ENCODE assay signal across 19 cellular contexts in genomic region chr4:138972956-138973819, GRCh38. TPM values are rescaled to one million over a fixed set of nuclear protein-coding genes. Genes with fewer than 3 reads are reported as not detected.
DNase-seq lines count a peak whose midpoint lies in the region; ATAC-seq, FAIRE-seq and TF ChIP-seq lines count a peak whose summit lies in the region.
"Had no signal": no experiment of that assay in that cellular context is flagged by ENCODE, and none has a peak within 500 bp of the region (broad histone marks: within the 10 kb centered on the region; RNA-seq: fewer than 3 reads in every experiment).

No MANE protein-coding gene starts in this region.

- H4K20me1 ChIP-seq in HepG2 (ENCODE audit: insufficient read depth, low read length), result no peaks in the 10 kb centered on the region

- 77% methylated on average over 7 of the region's 9 CpGs for WGBS in HepG2 (ENCODE audit: low lambda C conversion rate)

- no peak for TF ChIP-seq EP300 in HepG2 (IDR thresholded peaks at IDR 0.05; ENCODE audit: low read depth in 2 of 2, low read length in 2 of 2)
- no peak for TF ChIP-seq EP300 in HepG2 (CRISPR knock-in tag; IDR thresholded peaks at IDR 0.05; ENCODE audit: borderline replicate concordance)

- H3K79me2 ChIP-seq in HepG2 (ENCODE audit: insufficient read depth, low read length), result no peaks in the 10 kb centered on the region

- intact Hi-C loops in HepG2 (cut with micrococcal nuclease; ENCODE audit: unreplicated experiment), result no loop called here

- in situ Hi-C loops in HepG2 (cut with HindIII; ENCODE audit: extremely low pct_ligation_motif_present, low pct_unique_long_range_greater_than_20kb), result no loop called here

- CTCF ChIA-PET in HepG2 (lab: Yijun Ruan, JAX; ENCODE audit: low intra/inter-chr PET ratio, low total read pairs), result no interaction called here

- H3K4me3 ChIP-seq in HUES6 (ENCODE audit: low read depth, low read length) (peak overlapping the region; percentile 38; the same call in 1 of the 2 replicates), HepG2 (replicated peaks in 1 of 3; ENCODE audit: insufficient read depth in 1 of 3, low read depth in 2 of 3, low read length in 3 of 3) (no peak overlapping the region)
- H3K4me3 ChIP-seq: Peyer's patch had no signal

- no peak for TF ChIP-seq CTCF in HepG2 (CRISPR knock-in tag; IDR thresholded peaks at IDR 0.05)

- H3K4me2 ChIP-seq in HepG2 (ENCODE audit: low read depth, low read length), result peak overlapping the region; percentile 13; the same call in 1 of the 2 replicates

- peaks cover 22% of the 10 kb centered on the region for H3K4me1 ChIP-seq in ES-I3 (ENCODE audit: insufficient read depth, low read length)
- H3K4me1 ChIP-seq in HUES6 (ENCODE audit: control insufficient read depth, insufficient read depth, low read length), result peaks cover 36% of the 10 kb centered on the region
- peaks cover 53% of the 10 kb centered on the region for H3K4me1 ChIP-seq in HepG2 (ENCODE audit: insufficient read depth, low read length)
- H3K4me1 ChIP-seq: Peyer's patch had no signal

- no peaks in the 10 kb centered on the region for H3K36me3 ChIP-seq in ES-I3 (ENCODE audit: insufficient read depth, low read length)
- H3K36me3 ChIP-seq in HUES6 (ENCODE audit: control insufficient read depth, insufficient read depth, low read length), result no peaks in the 10 kb centered on the region
- no peaks in the 10 kb centered on the region for H3K36me3 ChIP-seq in HepG2 (replicated peaks in 1 of 2; ENCODE audit: control insufficient read depth in 1 of 2, insufficient read depth in 2 of 2, low read length in 2 of 2)
- H3K36me3 ChIP-seq: Peyer's patch had no signal

- no peak for TF ChIP-seq POLR2A in HepG2 (IDR thresholded peaks at IDR 0.05; ENCODE audit: insufficient read depth in 1 of 2, low read depth in 2 of 2, low read length in 2 of 2)

- H3K9ac ChIP-seq in ES-I3 (ENCODE audit: low read depth, low read length) (peak overlapping the region; percentile 32; the same call in 1 of the 2 replicates), HUES6 (ENCODE audit: low read length) (peak overlapping the region; percentile 67), HepG2 (ENCODE audit: insufficient read depth, low read depth, low read length) (no peak overlapping the region)

- TF ChIP-seq RAD21 in HepG2 (CRISPR knock-in tag; IDR thresholded peaks at IDR 0.05), result no peak

- H3K9me3 ChIP-seq in ES-I3 (ENCODE audit: control insufficient read depth, insufficient read depth, low read length) (no peaks in the 10 kb centered on the region), HUES6 (ENCODE audit: control insufficient read depth, insufficient read depth, low read depth, low read length) (no peaks in the 10 kb centered on the region), HepG2 (ENCODE audit: low read length) (no peaks in the 10 kb centered on the region)
- H3K9me3 ChIP-seq: Peyer's patch had no signal

- ATAC-seq in HepG2 (peak; percentile 20; the same call in 1 of the 3 replicates), GM18867 (IDR thresholded peaks at IDR 0.05; ENCODE audit: unreplicated experiment) (no peak)
- ATAC-seq: left colon; natural killer cell treated with Interleukin-12 subunit alpha and Interleukin-12 subunit beta and Interleukin-15 and Interleukin-18, amount 100 ng/mL, for 72 hours had no signal

- H3K27me3 ChIP-seq in HUES6 (ENCODE audit: control insufficient read depth, insufficient read depth, low read length) (no peaks in the 10 kb centered on the region), HepG2 (ENCODE audit: control insufficient read depth in 1 of 2, insufficient read depth in 2 of 2, low read length in 2 of 2) (no peaks in the 10 kb centered on the region)
- H3K27me3 ChIP-seq: Peyer's patch had no signal

- H2AFZ ChIP-seq in HepG2 (ENCODE audit: low read length), result peak overlapping the region; percentile 24

- FAIRE-seq in HepG2 (lab: Jason Lieb, UNC), result no peak
- FAIRE-seq: HTR-8/SVneo had no signal

- BruUV-seq in HepG2 (replicated peaks; lab: Mats Ljungman, UMichigan), result no TSS peak

- H3K27ac ChIP-seq in HUES6 (ENCODE audit: low read depth, low read length) (peak overlapping the region; percentile 92), HepG2 (ENCODE audit: extremely low read length, insufficient read depth, low read length) (no peak overlapping the region)
- H3K27ac ChIP-seq: C4-2B, Peyer's patch had no signal

- DNase-seq in OCI-M1 (lab: John Stamatoyannopoulos, UW), result peak; percentile 61
- DNase-seq in HepG2 (ENCODE audit: low spot score), result no peak
- no peak for DNase-seq in effector CD8-positive, alpha-beta T cell (lab: John Stamatoyannopoulos, UW)
- DNase-seq in dedifferentiated amniotic fluid mesenchymal stem cell (ENCODE audit: extremely low spot score), result no peak
- no peak for DNase-seq in NCI-H1092 (lab: John Stamatoyannopoulos, UW)
- DNase-seq: activated CD4-positive, alpha-beta T cell treated with anti-CD3 and anti-CD28 coated beads for 48 hours; GF-D8; HFFc6; left colon; NCI-H187 treated with DMSO at 0.1 percent for 48 hours; Peyer's patch; substantia nigra; T-helper 1 cell had no signal

- POLR2A ChIA-PET in HepG2 (lab: Yijun Ruan, JAX), result no interaction called here

TF ChIP-seq in HepG2, 621 proteins besides CTCF, POLR2A, EP300 and RAD21 (continues in another document):
- TF ChIP-seq, protein P1, sequence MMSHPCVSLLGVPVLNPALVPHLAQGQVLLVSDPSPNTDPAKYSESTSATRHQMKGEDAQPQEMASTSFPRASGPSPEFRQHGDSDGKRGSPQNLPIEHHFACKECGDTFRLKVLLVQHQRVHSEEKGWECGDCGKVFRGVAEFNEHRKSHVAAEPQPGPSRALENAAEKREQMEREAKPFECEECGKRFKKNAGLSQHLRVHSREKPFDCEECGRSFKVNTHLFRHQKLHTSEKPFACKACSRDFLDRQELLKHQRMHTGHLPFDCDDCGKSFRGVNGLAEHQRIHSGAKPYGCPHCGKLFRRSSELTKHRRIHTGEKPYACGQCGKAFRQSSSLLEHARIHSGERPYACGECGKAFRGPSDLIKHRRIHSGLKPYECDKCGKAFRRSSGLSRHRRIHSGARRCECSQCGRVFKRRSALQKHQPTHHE (CRISPR knock-in tag; IDR thresholded peaks at IDR 0.05; ENCODE audit: borderline replicate concordance), result no peak
- TF ChIP-seq ZBTB43 (CRISPR knock-in tag; conservative IDR thresholded peaks at IDR 0.05) (no peak), ZNF557 (CRISPR knock-in tag; IDR thresholded peaks at IDR 0.05) (no peak), GRHL1 (CRISPR knock-in tag; conservative IDR thresholded peaks at IDR 0.05) (no peak), ZNF296 (CRISPR knock-in tag; conservative IDR thresholded peaks at IDR 0.05) (no peak)
- TF ChIP-seq, protein P2, sequence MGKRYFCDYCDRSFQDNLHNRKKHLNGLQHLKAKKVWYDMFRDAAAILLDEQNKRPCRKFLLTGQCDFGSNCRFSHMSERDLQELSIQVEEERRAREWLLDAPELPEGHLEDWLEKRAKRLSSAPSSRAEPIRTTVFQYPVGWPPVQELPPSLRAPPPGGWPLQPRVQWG (CRISPR knock-in tag; IDR thresholded peaks at IDR 0.05; ENCODE audit: borderline replicate concordance, low read depth), result no peak

RNA-seq across cellular contexts. Expression of gene NOCT, which starts 42.4 kb away (rescaled TPM):
- total RNA-seq in HepG2 (2016; rRNA removed; fragmentation: Illumina TruSeq; extraction: Trizol), result 11.0 and 13.1 TPM in 2 replicates
- 7.4 and 7.7 TPM in 2 replicates for total RNA-seq in HepG2 (2016; cell fraction: cytosol; rRNA removed; fragmentation: Illumina TruSeq; extraction: Trizol; ENCODE audit: low read depth)
- total RNA-seq in HepG2 (2016; cell fraction: insoluble cytoplasmic fraction; rRNA removed; fragmentation: Illumina TruSeq; extraction: Trizol), result 10.6 and 11.4 TPM in 2 replicates
- 8.1 and 8.3 TPM in 2 replicates for total RNA-seq in HepG2 (2016; cell fraction: membrane; rRNA removed; fragmentation: Illumina TruSeq; extraction: Trizol)
- total RNA-seq in HepG2 (2016; cell fraction: nucleus; rRNA removed; fragmentation: Illumina TruSeq; extraction: Trizol), result 6.7 and 7.6 TPM in 2 replicates
- 3.5 and 3.6 TPM in 2 replicates for polyA plus RNA-seq in HepG2 (2011; rRNA removed)
- 1.7 and 1.8 TPM in 2 replicates for polyA plus RNA-seq in HepG2 (2011; cell fraction: cytosol; rRNA removed)
- 3.6 and 4.8 TPM in 2 replicates for polyA plus RNA-seq in HepG2 (2011; cell fraction: nucleus; rRNA removed)
- polyA plus RNA-seq in HepG2 (2012), result 5.3 and 6.0 TPM in 2 replicates
- polyA plus RNA-seq in HepG2 (2016; cell fraction: cytosol; fragmentation: Illumina TruSeq; extraction: Trizol; ENCODE audit: low read depth), result 0.45 and 0.55 TPM in 2 replicates
- polyA plus RNA-seq in HepG2 (2016; cell fraction: insoluble cytoplasmic fraction; fragmentation: Illumina TruSeq; extraction: Trizol; ENCODE audit: low read depth), result 6.1 and 6.3 TPM in 2 replicates
- 1.7 and 2.1 TPM in 2 replicates for polyA plus RNA-seq in HepG2 (2016; cell fraction: membrane; fragmentation: Illumina TruSeq; extraction: Trizol; ENCODE audit: low read depth)
- polyA plus RNA-seq in HepG2 (2016; cell fraction: nucleus; fragmentation: Illumina TruSeq; extraction: Trizol; ENCODE audit: insufficient read depth, low read depth), result 7.9 and 8.0 TPM in 2 replicates
- polyA minus RNA-seq in HepG2 (2011; rRNA and poly(A)+ RNA removed; ENCODE audit: low replicate concordance), result 9.5 and 10.1 TPM in 2 replicates
- 11.4 and 14.6 TPM in 2 replicates for polyA minus RNA-seq in HepG2 (2011; cell fraction: cytosol; rRNA and poly(A)+ RNA removed)
- 6.4 and 12.3 TPM in 2 replicates for polyA minus RNA-seq in HepG2 (2011; cell fraction: nucleus; rRNA and poly(A)+ RNA removed)
